In genomic region chr7:47215640-47216039, GRCh38 we compare ENCODE assay signal across 29 cellular contexts.
"Had no signal": no experiment of that assay in that cellular context is flagged by ENCODE, and none has a peak within 500 bp of the region (broad histone marks: within the 10 kb centered on the region; RNA-seq: fewer than 3 reads in every experiment).

No MANE protein-coding gene starts in this region.

- H3K9me3 ChIP-seq: Peyer's patch, SJSA1, SK-N-SH had no signal

- H3K27ac ChIP-seq: Peyer's patch, RWPE1, SJSA1 had no signal

- ATAC-seq: activated CD8-positive, alpha-beta T cell treated with anti-CD3 and anti-CD28 coated beads for 36 hours; activated T-cell treated with anti-CD3 and anti-CD28 coated beads, Interleukin-2, amount 50 U/mL, for 72 hours; activated T-helper 17 cell treated with anti-CD3 and anti-CD28 coated beads, Interleukin-2, amount 50 U/mL, for 72 hours; PC-3 had no signal

- H3K4me3 ChIP-seq: Peyer's patch, SJSA1 had no signal

- H3K27me3 ChIP-seq: Peyer's patch, SJSA1 had no signal

- H3K9ac ChIP-seq: SK-N-SH had no signal

- H3K4me1 ChIP-seq: Peyer's patch, SJSA1 had no signal

- DNase-seq: activated CD4-positive, alpha-beta T cell treated with anti-CD3 and anti-CD28 coated beads, Interleukin-2, amount 10 ng/mL, durations not matched to agents 24 days and 14 days; activated CD4-positive, alpha-beta T cell treated with anti-CD3 and anti-CD28 coated beads, Interleukin-2, amount 50 U/mL, for 4 hours; activated CD8-positive, alpha-beta T cell treated with anti-CD3 and anti-CD28 coated beads for 36 hours; activated effector memory CD4-positive, alpha-beta T cell treated with anti-CD3 and anti-CD28 coated beads, Interleukin-2, amount 50 U/mL, for 16 hours; activated naive CD4-positive, alpha-beta T cell treated with Interleukin-2 at 50 U/mL for 16 hours; activated T-cell treated with anti-CD3 and anti-CD28 coated beads, Interleukin-2, amount 50 U/mL, for 1 hour; activated T-cell treated with anti-CD3 and anti-CD28 coated beads, Interleukin-2, amount 50 U/mL, for 72 hours; anterior cingulate cortex; IMR-90; Karpas-422; KBM-7; NCI-H1048; NCI-H1105 treated with DMSO at 0.1 percent for 48 hours; NCI-H1436; NCI-H1694; NCI-H1930; NCI-H2081 treated with DMSO at 0.1 percent for 48 hours; NCI-H226; NCI-H446 treated with DMSO at 0.1 percent for 48 hours; NCI-H524; NCI-H69; NCI-H82; PC-3; Peyer's patch; SHP77; SK-N-SH had no signal

- H3K36me3 ChIP-seq: Peyer's patch, SJSA1 had no signal
